In the genomic region with DNA sequence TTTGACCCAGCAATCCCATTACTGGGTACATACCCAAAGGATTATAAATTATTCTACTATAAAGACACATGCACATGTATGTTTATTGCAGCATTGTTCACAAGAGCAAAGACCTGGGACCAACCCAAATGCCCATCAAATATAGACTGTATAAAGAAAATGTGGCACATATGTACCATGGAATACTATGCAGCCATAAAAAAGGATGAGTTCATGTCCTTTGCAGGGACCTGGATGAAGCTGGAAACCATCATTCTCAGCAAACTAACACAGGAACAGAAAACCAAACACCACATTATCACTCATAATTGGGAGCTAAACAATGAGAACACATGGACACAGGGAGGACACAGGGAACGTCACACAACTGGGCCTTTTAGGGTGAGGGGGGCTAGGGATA, we compare ENCODE assay signal across 5 cellular contexts. TPM values are rescaled to one million over a fixed set of nuclear protein-coding genes. Genes with fewer than 3 reads are reported as not detected.
"Had no signal": no experiment of that assay in that cellular context is flagged by ENCODE, and none has a peak within 500 bp of the region (broad histone marks: within the 10 kb centered on the region; RNA-seq: fewer than 3 reads in every experiment).

No MANE protein-coding gene starts in this region.

RNA-seq across cellular contexts. Expression of a gene that starts 22.0 kb away (rescaled TPM):
- total RNA-seq: PC-3, Right ventricle myocardium inferior, Right ventricle myocardium superior had no signal
- polyA plus RNA-seq: SK-N-SH had no signal

RNA-seq across cellular contexts. Expression of a gene that starts 52.0 kb away (rescaled TPM):
- total RNA-seq: Right ventricle myocardium superior, RPMI7951 had no signal
